ENCODE assay signal across 13 cellular contexts in the genomic region with DNA sequence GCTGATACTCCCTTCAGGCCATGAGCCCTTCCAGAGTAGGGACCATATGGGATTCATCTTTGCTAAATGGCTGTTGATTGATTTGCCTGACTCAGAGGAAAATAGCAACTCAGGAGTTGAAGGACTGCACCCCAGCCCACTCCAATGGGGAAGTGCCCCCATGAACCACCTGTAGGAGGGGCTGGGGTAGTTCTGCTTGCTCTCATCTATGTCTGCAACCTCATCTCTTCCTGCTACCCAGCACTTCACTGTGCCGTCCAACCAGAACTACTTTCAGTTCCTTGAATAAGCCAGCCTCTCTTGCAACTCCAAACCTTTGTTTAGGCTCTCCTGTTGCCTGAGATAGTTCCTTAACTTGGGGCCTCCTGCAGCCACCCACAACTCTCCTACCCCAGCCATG. TPM values are rescaled to one million over a fixed set of nuclear protein-coding genes. Genes with fewer than 3 reads are reported as not detected.
DNase-seq lines count a peak whose midpoint lies in the region; ATAC-seq, FAIRE-seq and TF ChIP-seq lines count a peak whose summit lies in the region.
"Had no signal": no experiment of that assay in that cellular context is flagged by ENCODE, and none has a peak within 500 bp of the region (broad histone marks: within the 10 kb centered on the region; RNA-seq: fewer than 3 reads in every experiment).

No MANE protein-coding gene starts in this region.

- H3K9ac ChIP-seq in GM12878 (ENCODE audit: control insufficient read depth, insufficient read depth, low read length) (no peak overlapping the region), trophoblast cell (ENCODE audit: low read length) (no peak overlapping the region)

- no peak overlapping the region for H2BK120ac ChIP-seq in trophoblast cell (ENCODE audit: insufficient read depth, low read length, poor library complexity)

- no peak overlapping the region for H3K23ac ChIP-seq in trophoblast cell (ENCODE audit: low read length)

- H4K91ac ChIP-seq in trophoblast cell (ENCODE audit: low read depth, low read length), result no peak overlapping the region

- H2AFZ ChIP-seq in GM12878 (ENCODE audit: control insufficient read depth, low read depth, low read length), result no peak overlapping the region
- H2AFZ ChIP-seq in trophoblast cell (ENCODE audit: insufficient read depth, low read length, poor library complexity), result no peak overlapping the region

- H3K27me3 ChIP-seq in GM12878 (replicated peaks in 1 of 2; ENCODE audit: control insufficient read depth in 2 of 2, insufficient read depth in 2 of 2, low read length in 1 of 2) (no peaks in the 10 kb centered on the region; a peak in 2 of 4 replicates), HAP-1 (ENCODE audit: low read depth) (no peaks in the 10 kb centered on the region), trophoblast cell (ENCODE audit: insufficient read depth, low read length) (no peaks in the 10 kb centered on the region)
- H3K27me3 ChIP-seq: right atrium auricular region had no signal

- TF ChIP-seq EP300 in GM12878 (IDR thresholded peaks at IDR 0.05; ENCODE audit: borderline replicate concordance in 1 of 2, control insufficient read depth in 1 of 2, low read depth in 2 of 2, low read length in 2 of 2), result no peak

- intact Hi-C loops in GM12878 (cut with micrococcal nuclease; ENCODE audit: unreplicated experiment), result no loop called here

- no peak for TF ChIP-seq RAD21 in GM12878 (IDR thresholded peaks at IDR 0.05; ENCODE audit: insufficient read depth, low read depth, low read length)

- CTCF ChIA-PET in GM12878 (lab: Yijun Ruan, JAX), result no interaction called here

- TF ChIP-seq POLR2A in GM12878 (IDR thresholded peaks at IDR 0.05; ENCODE audit: low read depth, low read length), result no peak

- in situ Hi-C loops in GM13976 (cut with MboI; ENCODE audit: low sequenced_read_pairs, unreplicated experiment) (no loop called here), GM12878 (cut with MboI) (no loop called here), HAP-1 (cut with MboI; ENCODE audit: low sequenced_read_pairs) (no loop called here)

- RAD21 ChIA-PET in GM12878 (lab: Charles Lee; ENCODE audit: unreplicated experiment), result no interaction called here

- WGBS in GM12878 (ENCODE audit: insufficient coverage, insufficient replicate concordance, low lambda C conversion rate, missing lambda C conversion rate), result 0% methylated on average over 1 of the region's 1 CpG
- WGBS in trophoblast cell (ENCODE audit: extremely low coverage, insufficient coverage, insufficient read length), result no CpG with 5 or more reads among the region's 1 CpG

- H4K20me1 ChIP-seq in GM12878 (ENCODE audit: control insufficient read depth, insufficient read depth), result no peaks in the 10 kb centered on the region

- H3K27ac ChIP-seq in GM12878 (ENCODE audit: control insufficient read depth, insufficient read depth) (no peak overlapping the region), trophoblast cell (ENCODE audit: low read depth, low read length) (no peak overlapping the region)
- H3K27ac ChIP-seq: right atrium auricular region had no signal

- H3K9me3 ChIP-seq in GM12878 (replicated peaks; ENCODE audit: control insufficient read depth, insufficient read depth, low read length) (no peaks in the 10 kb centered on the region), HAP-1 (no peaks in the 10 kb centered on the region), trophoblast cell (ENCODE audit: insufficient read depth, low read depth, low read length) (no peaks in the 10 kb centered on the region)
- H3K9me3 ChIP-seq: right atrium auricular region had no signal

- H3K14ac ChIP-seq in trophoblast cell (ENCODE audit: low read length), result no peak overlapping the region

- no TSS peak for BruUV-seq in GM12878 (replicated peaks; lab: Mats Ljungman, UMichigan)

- no peak overlapping the region for H3K18ac ChIP-seq in trophoblast cell (ENCODE audit: low read length)

- H3K4me1 ChIP-seq in GM12878 (ENCODE audit: control insufficient read depth, insufficient read depth, low read length) (no peaks in the 10 kb centered on the region), HAP-1 (0 out of 2 replicates have a peak, but pooled peaks cover 6% of the 10 kb centered on the region), trophoblast cell (ENCODE audit: control insufficient read depth in 1 of 2, insufficient read depth in 2 of 2, low read length in 2 of 2) (no peaks in the 10 kb centered on the region)

- no peak for TF ChIP-seq CTCF in GM13976 (IDR thresholded peaks at IDR 0.05; ENCODE audit: borderline replicate concordance, control extremely low read depth, extremely low read depth, insufficient read depth, missing control alignments)
- no peak for TF ChIP-seq CTCF in GM12878 (IDR thresholded peaks at IDR 0.05 in 2 of 3, conservative IDR thresholded peaks at IDR 0.05 in 1 of 3; ENCODE audit: control insufficient read depth in 2 of 3, extremely low read depth in 1 of 3, insufficient read depth in 1 of 3, low read depth in 3 of 3, low read length in 3 of 3)

- no peaks in the 10 kb centered on the region for H3K79me1 ChIP-seq in trophoblast cell (ENCODE audit: low read length)

- no peak overlapping the region for H4K12ac ChIP-seq in trophoblast cell (ENCODE audit: low read depth, low read length)

- no peak overlapping the region for H2BK12ac ChIP-seq in trophoblast cell (ENCODE audit: low read length)

- H3K4me2 ChIP-seq in GM12878 (ENCODE audit: control insufficient read depth, insufficient read depth) (no peak overlapping the region), trophoblast cell (ENCODE audit: low read length) (no peak overlapping the region)

- H3K4me3 ChIP-seq in GM12878 (no peak overlapping the region), HAP-1 (no peak overlapping the region), trophoblast cell (ENCODE audit: low read depth, low read length) (no peak overlapping the region)
- H3K4me3 ChIP-seq: right atrium auricular region had no signal

- H3K79me2 ChIP-seq in GM12878 (ENCODE audit: control insufficient read depth, insufficient read depth, low read length) (no peaks in the 10 kb centered on the region), trophoblast cell (ENCODE audit: control insufficient read depth, insufficient read depth, low read length, poor library complexity) (no peaks in the 10 kb centered on the region)

- DNase-seq in GM13976 (ENCODE audit: low spot score) (peak; percentile 21), GM12878 (ENCODE audit: low read depth, low spot score) (no peak), NCI-H2081 (lab: John Stamatoyannopoulos, UW) (no peak), HAP-1 (ENCODE audit: low spot score in 2 of 2) (no peak), trophoblast cell (no peak)
- DNase-seq: CD4-positive, CD25-positive, alpha-beta regulatory T cell; NCI-H446 treated with DMSO at 0.1 percent for 48 hours had no signal

- H2BK5ac ChIP-seq in trophoblast cell (ENCODE audit: low read depth, low read length, poor library complexity), result no peak overlapping the region

- H4K8ac ChIP-seq in trophoblast cell (ENCODE audit: low read depth, low read length), result no peak overlapping the region

- peak; percentile 71 for FAIRE-seq in GM12878 (lab: Jason Lieb, UNC)
- FAIRE-seq: GM12892, HepG2 had no signal

- SMC1A ChIA-PET in GM12878 (lab: Charles Lee; ENCODE audit: uncharacterized antibody, unreplicated experiment), result no interaction called here

- H2AK5ac ChIP-seq in trophoblast cell (ENCODE audit: low read length), result no peak overlapping the region

- peak; percentile 93 for ATAC-seq in GM21528 (IDR thresholded peaks at IDR 0.05; ENCODE audit: low FRiP score, unreplicated experiment)
- ATAC-seq in HG03196 (IDR thresholded peaks at IDR 0.05; ENCODE audit: unreplicated experiment), result peak; percentile 71
- peak; percentile 33; the same call in 1 of the 3 replicates for ATAC-seq in GM12878
- no peak for ATAC-seq in GM18873 (IDR thresholded peaks at IDR 0.05; ENCODE audit: low FRiP score, unreplicated experiment)
- ATAC-seq: HepG2 had no signal

- no peaks in the 10 kb centered on the region for H3K36me3 ChIP-seq in GM12878 (ENCODE audit: control insufficient read depth in 2 of 2, insufficient read depth in 2 of 2, low read length in 1 of 2)
- no peaks in the 10 kb centered on the region for H3K36me3 ChIP-seq in HAP-1 (replicated peaks)
- no peaks in the 10 kb centered on the region for H3K36me3 ChIP-seq in trophoblast cell (ENCODE audit: control insufficient read depth in 1 of 2, insufficient read depth in 2 of 2, low read length in 2 of 2)

- POLR2A ChIA-PET in GM12878 (lab: Charles Lee), result no interaction called here

- no peak overlapping the region for H3K4ac ChIP-seq in trophoblast cell (ENCODE audit: low read depth, low read length)

TF ChIP-seq in GM12878, 131 proteins besides CTCF, POLR2A, EP300 and RAD21:
- TF ChIP-seq KDM1A (IDR thresholded peaks at IDR 0.05; ENCODE audit: borderline replicate concordance), result no peak
- peak; percentile 65 for TF ChIP-seq SPI1 (IDR thresholded peaks at IDR 0.05; ENCODE audit: borderline replicate concordance, insufficient read depth, low read depth, low read length)
- peak; percentile 18; the same call in 1 of the 2 replicates for TF ChIP-seq RUNX3 (IDR thresholded peaks at IDR 0.05; ENCODE audit: low read length)

RNA-seq across cellular contexts. Expression of gene BEND5, which starts 26.6 kb away (rescaled TPM):
- total RNA-seq in GM12878 (2013; cell fraction: nucleolus; rRNA removed), result 0.27 TPM in 1 of 2 replicates, not detected in the other
- not detected in 2 replicates for total RNA-seq in GM12878 (2014; rRNA removed)
- total RNA-seq in GM12878 (2014; rRNA removed; fragmentation: Illumina TruSeq; extraction: Trizol), result not detected in 2 replicates
- not detected in 2 replicates for total RNA-seq in GM12878 (2021)
- 0.81 TPM for polyA plus RNA-seq in GM12878 (2011; ENCODE audit: low read depth)
- polyA plus RNA-seq in GM12878 (2011; rRNA removed), result 0.12 and 0.26 TPM in 2 replicates
- polyA plus RNA-seq in GM12878 (2011; cell fraction: cytosol; rRNA removed), result 0.15 and 0.33 TPM in 2 replicates
- polyA plus RNA-seq in GM12878 (2011; cell fraction: nucleus; rRNA removed), result 0.16 and 0.19 TPM in 2 replicates
- 0.74 and 1.0 TPM in 2 replicates for polyA plus RNA-seq in GM12878 (2012)
- not detected in 2 replicates for polyA plus RNA-seq in GM12878 (2014; fragmentation: Illumina TruSeq; extraction: Trizol)
- not detected for polyA plus RNA-seq in GM12878 (2014; fragmentation: Nextera tagmentation; extraction: Ambion mirVana)
- polyA plus RNA-seq in GM12878 (2014; rRNA removed), result not detected in 2 replicates
- polyA plus RNA-seq in GM12878 (2016; fragmentation: Nextera tagmentation; extraction: Ambion mirVana), result not detected
- 0.15 and 0.66 TPM in 2 replicates for polyA minus RNA-seq in GM12878 (2011; rRNA and poly(A)+ RNA removed)
- polyA minus RNA-seq in GM12878 (2011; cell fraction: cytosol; rRNA and poly(A)+ RNA removed), result not detected in 2 replicates
- polyA minus RNA-seq in GM12878 (2011; cell fraction: nucleus; rRNA and poly(A)+ RNA removed), result 0.48 TPM in 1 of 2 replicates, not detected in the other
- 6.6 and 7.1 TPM in 2 replicates for polyA plus RNA-seq in trophoblast cell (2013)
- total RNA-seq: HepG2 had no signal
